ENCODE assay signal across 8 cellular contexts in the genomic region with DNA sequence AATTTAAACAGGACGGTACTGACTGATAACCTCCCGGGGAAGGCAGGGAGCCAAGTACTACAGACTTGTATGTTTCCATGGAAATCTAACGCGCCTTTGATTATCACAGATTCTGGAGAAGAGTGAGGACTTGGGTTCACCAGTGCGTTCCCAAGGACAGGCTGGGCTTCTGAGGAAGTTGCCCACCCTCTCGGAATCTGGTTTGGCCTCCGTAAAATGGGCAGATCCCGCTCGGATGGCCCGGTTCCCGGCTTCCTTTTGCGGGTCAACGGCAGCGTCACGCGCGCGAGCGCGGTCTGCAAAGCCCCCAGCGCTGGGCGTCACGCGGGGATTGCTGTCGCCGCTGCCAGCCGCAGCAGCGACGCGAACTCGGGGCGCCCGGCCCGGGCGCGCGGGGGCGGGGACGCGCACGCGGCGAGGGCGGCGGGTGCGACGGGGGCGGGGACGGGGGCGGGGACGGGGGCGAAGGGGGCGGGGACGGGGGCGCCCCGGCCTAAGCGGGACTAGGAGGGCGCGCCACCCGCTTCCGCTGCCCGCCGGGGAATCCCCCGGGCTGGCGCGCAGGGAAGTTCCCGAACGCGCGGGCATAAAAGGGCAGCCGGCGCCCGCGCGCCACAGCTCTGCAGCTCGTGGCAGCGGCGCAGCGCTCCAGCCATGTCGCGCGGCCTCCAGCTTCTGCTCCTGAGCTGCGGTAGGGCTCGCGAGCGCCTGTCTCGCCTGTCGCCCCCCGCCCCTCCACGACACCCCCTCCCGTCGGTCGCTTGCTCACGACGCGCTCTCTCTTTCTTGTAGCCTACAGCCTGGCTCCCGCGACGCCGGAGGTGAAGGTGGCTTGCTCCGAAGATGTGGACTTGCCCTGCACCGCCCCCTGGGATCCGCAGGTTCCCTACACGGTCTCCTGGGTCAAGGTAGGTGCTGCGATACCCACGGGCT. TPM values are rescaled to one million over a fixed set of nuclear protein-coding genes. Genes with fewer than 3 reads are reported as not detected.
DNase-seq lines count a peak whose midpoint lies in the region; ATAC-seq and TF ChIP-seq lines count a peak whose summit lies in the region.

A gene with protein sequence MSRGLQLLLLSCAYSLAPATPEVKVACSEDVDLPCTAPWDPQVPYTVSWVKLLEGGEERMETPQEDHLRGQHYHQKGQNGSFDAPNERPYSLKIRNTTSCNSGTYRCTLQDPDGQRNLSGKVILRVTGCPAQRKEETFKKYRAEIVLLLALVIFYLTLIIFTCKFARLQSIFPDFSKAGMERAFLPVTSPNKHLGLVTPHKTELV (plus strand): TSS at position 615 of the 933 bp plus-strand sequence. CDS start 40 bp downstream, at position 655.

- peak; percentile 7 for DNase-seq in DMS153 treated with DMSO at 0.1 percent for 48 hours (lab: John Stamatoyannopoulos, UW; ENCODE audit: unreplicated experiment)
- DNase-seq in activated naive CD4-positive, alpha-beta T cell treated with anti-CD3 and anti-CD28 coated beads, Interleukin-2, amount 50 U/mL, for 16 hours, result peak; percentile 81
- peak; percentile 85 for DNase-seq in Right ventricle myocardium superior
- peak; percentile 51 for DNase-seq in pons (ENCODE audit: low spot score)
- peak; percentile 87 to 95 for DNase-seq in upper lobe of left lung

- H3K27ac ChIP-seq in HUES64 (ENCODE audit: low read depth, low read length) (no peak within 1 kb of the TSS), upper lobe of left lung (peak within 1 kb of the TSS; percentile 23 to 88 (median 76))

- peak; percentile 39 for ATAC-seq in GM21367 (IDR thresholded peaks at IDR 0.05; ENCODE audit: unreplicated experiment)
- peak; percentile 94 for ATAC-seq in SK-N-SH treated with all-trans-retinoic acid at 6 μM for 48 hours
- peak; percentile 94 for ATAC-seq in Right ventricle myocardium superior (ENCODE audit: poor library complexity)
- ATAC-seq in upper lobe of left lung (ENCODE audit: low FRiP score in 2 of 2), result peak; percentile 90 to 92

- H3K4me1 ChIP-seq in HUES64 (ENCODE audit: insufficient read depth, low read length) (no peaks in the 10 kb centered on the region; the same call in 1 of the 2 replicates), upper lobe of left lung (peaks cover 2 to 18% (median 11%) of the 10 kb centered on the region in 4 donors)

- H3K36me3 ChIP-seq in HUES64 (ENCODE audit: insufficient read depth, low read length) (no peaks in the 10 kb centered on the region), upper lobe of left lung (no peaks in the 10 kb centered on the region)

- H3K27me3 ChIP-seq in HUES64 (ENCODE audit: insufficient read depth, low read length) (peaks cover 26% of the 10 kb centered on the region), upper lobe of left lung (no peaks in the 10 kb centered on the region)

- TF ChIP-seq CTCF in upper lobe of left lung (IDR thresholded peaks at IDR 0.05), result peak in 2 of 6 experiments; percentile 11 to 24

- peak within 1 kb of the TSS; percentile 68 for H3K9ac ChIP-seq in HUES64 (ENCODE audit: low read depth, low read length)

- no peaks in the 10 kb centered on the region for H3K9me3 ChIP-seq in HUES64 (ENCODE audit: insufficient read depth, low read depth, low read length)
- no peaks in the 10 kb centered on the region for H3K9me3 ChIP-seq in upper lobe of left lung

- WGBS in HUES64, result under 1% methylated on average over 95 of the region's 106 CpGs
- WGBS in upper lobe of left lung, 2 donors, result 1 to 4% methylated on average over 14 to 25 of the region's 106 CpGs

- TF ChIP-seq POLR2A in upper lobe of left lung (IDR thresholded peaks at IDR 0.05), result peak in 3 of 4 donors; percentile 70 to 88 (median 74)

- peak in 1 of 4 donors; percentile 16 for TF ChIP-seq EP300 in upper lobe of left lung (IDR thresholded peaks at IDR 0.05)

- H3K4me3 ChIP-seq in HUES64 (ENCODE audit: low read length) (peak within 1 kb of the TSS; percentile 94), upper lobe of left lung (peak within 1 kb of the TSS; percentile 66 to 78 (median 74))

- intact Hi-C loops in Right ventricle myocardium superior (cut with DNase I), result no loop called here

TF ChIP-seq in SK-N-SH treated with all-trans-retinoic acid at 6 μM for 48 hours, 23 proteins besides CTCF, POLR2A, EP300 and RAD21 (continues in another document):
- TF ChIP-seq, protein P1, sequence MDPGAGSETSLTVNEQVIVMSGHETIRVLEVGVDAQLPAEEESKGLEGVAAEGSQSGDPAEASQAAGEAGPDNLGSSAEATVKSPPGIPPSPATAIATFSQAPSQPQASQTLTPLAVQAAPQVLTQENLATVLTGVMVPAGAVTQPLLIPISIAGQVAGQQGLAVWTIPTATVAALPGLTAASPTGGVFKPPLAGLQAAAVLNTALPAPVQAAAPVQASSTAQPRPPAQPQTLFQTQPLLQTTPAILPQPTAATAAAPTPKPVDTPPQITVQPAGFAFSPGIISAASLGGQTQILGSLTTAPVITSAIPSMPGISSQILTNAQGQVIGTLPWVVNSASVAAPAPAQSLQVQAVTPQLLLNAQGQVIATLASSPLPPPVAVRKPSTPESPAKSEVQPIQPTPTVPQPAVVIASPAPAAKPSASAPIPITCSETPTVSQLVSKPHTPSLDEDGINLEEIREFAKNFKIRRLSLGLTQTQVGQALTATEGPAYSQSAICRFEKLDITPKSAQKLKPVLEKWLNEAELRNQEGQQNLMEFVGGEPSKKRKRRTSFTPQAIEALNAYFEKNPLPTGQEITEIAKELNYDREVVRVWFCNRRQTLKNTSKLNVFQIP (CRISPR knock-in tag; IDR thresholded peaks at IDR 0.05; ENCODE audit: borderline replicate concordance, low read depth), result no peak
- TF ChIP-seq SNAI2 (CRISPR knock-in tag; IDR thresholded peaks at IDR 0.05) (no peak), ISL1 (CRISPR knock-in tag; IDR thresholded peaks at IDR 0.05) (no peak), ESRRG (CRISPR knock-in tag; IDR thresholded peaks at IDR 0.05) (no peak), ZNF565 (CRISPR knock-in tag; conservative IDR thresholded peaks at IDR 0.05; ENCODE audit: low read depth) (no peak), ZFP30 (CRISPR knock-in tag; IDR thresholded peaks at IDR 0.05) (no peak), ZNF8 (CRISPR knock-in tag; IDR thresholded peaks at IDR 0.05) (no peak), ZNF70 (CRISPR knock-in tag; IDR thresholded peaks at IDR 0.05) (no peak), RARB (CRISPR knock-in tag; IDR thresholded peaks at IDR 0.05) (no peak), BACH2 (CRISPR knock-in tag; IDR thresholded peaks at IDR 0.05; ENCODE audit: borderline replicate concordance) (no peak), GLIS3 (CRISPR knock-in tag; IDR thresholded peaks at IDR 0.05) (no peak), ARNTL (CRISPR knock-in tag; IDR thresholded peaks at IDR 0.05; ENCODE audit: borderline replicate concordance, low read depth) (no peak), TCF4 (CRISPR knock-in tag; IDR thresholded peaks at IDR 0.05; ENCODE audit: borderline replicate concordance) (no peak)
- TF ChIP-seq, protein P2, sequence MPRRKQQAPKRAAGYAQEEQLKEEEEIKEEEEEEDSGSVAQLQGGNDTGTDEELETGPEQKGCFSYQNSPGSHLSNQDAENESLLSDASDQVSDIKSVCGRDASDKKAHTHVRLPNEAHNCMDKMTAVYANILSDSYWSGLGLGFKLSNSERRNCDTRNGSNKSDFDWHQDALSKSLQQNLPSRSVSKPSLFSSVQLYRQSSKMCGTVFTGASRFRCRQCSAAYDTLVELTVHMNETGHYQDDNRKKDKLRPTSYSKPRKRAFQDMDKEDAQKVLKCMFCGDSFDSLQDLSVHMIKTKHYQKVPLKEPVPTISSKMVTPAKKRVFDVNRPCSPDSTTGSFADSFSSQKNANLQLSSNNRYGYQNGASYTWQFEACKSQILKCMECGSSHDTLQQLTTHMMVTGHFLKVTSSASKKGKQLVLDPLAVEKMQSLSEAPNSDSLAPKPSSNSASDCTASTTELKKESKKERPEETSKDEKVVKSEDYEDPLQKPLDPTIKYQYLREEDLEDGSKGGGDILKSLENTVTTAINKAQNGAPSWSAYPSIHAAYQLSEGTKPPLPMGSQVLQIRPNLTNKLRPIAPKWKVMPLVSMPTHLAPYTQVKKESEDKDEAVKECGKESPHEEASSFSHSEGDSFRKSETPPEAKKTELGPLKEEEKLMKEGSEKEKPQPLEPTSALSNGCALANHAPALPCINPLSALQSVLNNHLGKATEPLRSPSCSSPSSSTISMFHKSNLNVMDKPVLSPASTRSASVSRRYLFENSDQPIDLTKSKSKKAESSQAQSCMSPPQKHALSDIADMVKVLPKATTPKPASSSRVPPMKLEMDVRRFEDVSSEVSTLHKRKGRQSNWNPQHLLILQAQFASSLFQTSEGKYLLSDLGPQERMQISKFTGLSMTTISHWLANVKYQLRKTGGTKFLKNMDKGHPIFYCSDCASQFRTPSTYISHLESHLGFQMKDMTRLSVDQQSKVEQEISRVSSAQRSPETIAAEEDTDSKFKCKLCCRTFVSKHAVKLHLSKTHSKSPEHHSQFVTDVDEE (CRISPR knock-in tag; IDR thresholded peaks at IDR 0.05), result no peak
- TF ChIP-seq, protein P3, sequence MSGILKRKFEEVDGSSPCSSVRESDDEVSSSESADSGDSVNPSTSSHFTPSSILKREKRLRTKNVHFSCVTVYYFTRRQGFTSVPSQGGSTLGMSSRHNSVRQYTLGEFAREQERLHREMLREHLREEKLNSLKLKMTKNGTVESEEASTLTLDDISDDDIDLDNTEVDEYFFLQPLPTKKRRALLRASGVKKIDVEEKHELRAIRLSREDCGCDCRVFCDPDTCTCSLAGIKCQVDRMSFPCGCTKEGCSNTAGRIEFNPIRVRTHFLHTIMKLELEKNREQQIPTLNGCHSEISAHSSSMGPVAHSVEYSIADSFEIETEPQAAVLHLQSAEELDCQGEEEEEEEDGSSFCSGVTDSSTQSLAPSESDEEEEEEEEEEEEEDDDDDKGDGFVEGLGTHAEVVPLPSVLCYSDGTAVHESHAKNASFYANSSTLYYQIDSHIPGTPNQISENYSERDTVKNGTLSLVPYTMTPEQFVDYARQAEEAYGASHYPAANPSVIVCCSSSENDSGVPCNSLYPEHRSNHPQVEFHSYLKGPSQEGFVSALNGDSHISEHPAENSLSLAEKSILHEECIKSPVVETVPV (CRISPR knock-in tag; IDR thresholded peaks at IDR 0.05), result no peak

RNA-seq across cellular contexts. Expression of the gene that starts here (rescaled TPM):
- 5.8 TPM for polyA plus RNA-seq in HUES64 (2013, experiment 1 of 2)
- polyA plus RNA-seq in HUES64 (2013, experiment 2 of 2), result 6.1 TPM
- 1.6 TPM for total RNA-seq in Right ventricle myocardium superior
- total RNA-seq in upper lobe of left lung, result 10 to 100 TPM; 13.6 to 40.6 (median 21.5) TPM

Comparison
In these comparisons a context has a peak if more than half of its experiments do, and no peak if none do; other contexts are left out.
1. DNase-seq: peak in every context shown above with its lines; median percentile 91 in upper lobe of left lung; 85 in Right ventricle myocardium superior; 81 in activated naive CD4-positive, alpha-beta T cell treated with anti-CD3 and anti-CD28 coated beads, Interleukin-2, amount 50 U/mL, for 16 hours; 51 in pons; 7 in DMS153 treated with DMSO at 0.1 percent for 48 hours.
2. ATAC-seq: peak in every context shown above with its lines; median percentile 94 in SK-N-SH treated with all-trans-retinoic acid at 6 μM for 48 hours; 94 in Right ventricle myocardium superior; 91 in upper lobe of left lung; 39 in GM21367.